ENCODE assay signal across 33 cellular contexts in genomic region chr9:80501635-80502034, GRCh38.
DNase-seq lines count a peak whose midpoint lies in the region; ATAC-seq, FAIRE-seq and TF ChIP-seq lines count a peak whose summit lies in the region.
"Had no signal": no experiment of that assay in that cellular context is flagged by ENCODE, and none has a peak within 500 bp of the region (broad histone marks: within the 10 kb centered on the region; RNA-seq: fewer than 3 reads in every experiment).

No MANE protein-coding gene starts in this region.

- no peak overlapping the region for H3K4me3 Mint-ChIP-seq in activated CD8-positive, alpha-beta T cell treated with anti-CD3 and anti-CD28 coated beads for 36 hours
- H3K4me3 Mint-ChIP-seq: activated CD4-positive, alpha-beta T cell treated with anti-CD3 and anti-CD28 coated beads, Interleukin-2, amount 10 ng/mL, durations not matched to agents 7 days and 5 days; activated naive CD8-positive, alpha-beta T cell; B cell; IgD-negative memory B cell; immature natural killer cell; naive B cell; T-helper 2 cell treated with Interferon-gamma antibody and Interleukin-4, amounts not matched to agents 5 μg/mL and 100 μg/mL, for 36 hours; type B pancreatic cell had no signal

- H3K4me2 ChIP-seq in HepG2 (ENCODE audit: low read depth, low read length), result no peak overlapping the region
- H3K4me2 ChIP-seq: hepatocyte, SK-N-SH had no signal

- CTCF ChIA-PET in HepG2 (lab: Yijun Ruan, JAX; ENCODE audit: low intra/inter-chr PET ratio, low total read pairs), result no interaction called here
- CTCF ChIA-PET in activated CD8-positive, alpha-beta T cell treated with anti-CD3 and anti-CD28 coated beads for 36 hours (lab: Charles Lee), result no interaction called here

- H2AFZ ChIP-seq in HepG2 (ENCODE audit: low read length), result peak overlapping the region; percentile 27
- H2AFZ ChIP-seq: GM23248, hepatocyte had no signal

- intact Hi-C loops in HepG2 (cut with micrococcal nuclease; ENCODE audit: unreplicated experiment) (no loop called here), right lobe of liver (cut with DNase I) (no loop called here)
- intact Hi-C loops in activated CD8-positive, alpha-beta T cell treated with anti-CD3 and anti-CD28 coated beads for 36 hours (cut with micrococcal nuclease), result no loop called here

- H3K79me2 ChIP-seq in HepG2 (ENCODE audit: insufficient read depth, low read length), result no peaks in the 10 kb centered on the region
- H3K79me2 ChIP-seq: hepatocyte had no signal

- TF ChIP-seq RAD21 in HepG2 (CRISPR knock-in tag; IDR thresholded peaks at IDR 0.05), result no peak

- H3K9me3 Mint-ChIP-seq in activated CD8-positive, alpha-beta T cell treated with anti-CD3 and anti-CD28 coated beads for 36 hours, result no peaks in the 10 kb centered on the region
- H3K9me3 Mint-ChIP-seq: activated CD4-positive, alpha-beta T cell treated with anti-CD3 and anti-CD28 coated beads, Interleukin-2, amount 10 ng/mL, durations not matched to agents 7 days and 5 days; IgD-negative memory B cell; type B pancreatic cell had no signal

- POLR2A ChIA-PET in HepG2 (lab: Yijun Ruan, JAX), result no interaction called here
- POLR2A ChIA-PET in activated CD8-positive, alpha-beta T cell treated with anti-CD3 and anti-CD28 coated beads for 36 hours (lab: Charles Lee), result no interaction called here

- no peak overlapping the region for H3K27ac Mint-ChIP-seq in activated CD8-positive, alpha-beta T cell treated with anti-CD3 and anti-CD28 coated beads for 36 hours
- H3K27ac Mint-ChIP-seq: activated CD4-positive, alpha-beta T cell treated with anti-CD3 and anti-CD28 coated beads, Interleukin-2, amount 10 ng/mL, durations not matched to agents 7 days and 5 days; activated naive CD8-positive, alpha-beta T cell; activated T-helper 2 cell treated with anti-CD3 and anti-CD28 coated beads, Interferon-gamma antibody, Interleukin-2, Interleukin-4, amounts not matched to agents 10 μg/mL and 5 μg/mL and 100 μg/mL, durations not matched to agents 14 hours and 24 hours and 36 hours; B cell; IgD-negative memory B cell; immature natural killer cell; naive B cell; T-helper 2 cell treated with Interferon-gamma antibody and Interleukin-4, amounts not matched to agents 5 μg/mL and 100 μg/mL, for 36 hours; type B pancreatic cell had no signal

- 67% methylated on average over 3 of the region's 3 CpGs for WGBS in HepG2 (ENCODE audit: low lambda C conversion rate)
- WGBS in right lobe of liver (ENCODE audit: insufficient coverage, low coverage, low lambda C conversion rate, missing lambda C conversion rate), result 52% methylated on average over 3 of the region's 3 CpGs

- no peak for FAIRE-seq in HepG2 (lab: Jason Lieb, UNC)

- ATAC-seq in HepG2, result no peak
- ATAC-seq in right lobe of liver, result no peak
- ATAC-seq in activated CD8-positive, alpha-beta T cell treated with anti-CD3 and anti-CD28 coated beads for 36 hours, result no peak

- no TSS peak for BruUV-seq in HepG2 (replicated peaks; lab: Mats Ljungman, UMichigan)

- H3K36me3 Mint-ChIP-seq in activated CD8-positive, alpha-beta T cell treated with anti-CD3 and anti-CD28 coated beads for 36 hours (ENCODE audit: low read depth), result no peaks in the 10 kb centered on the region
- H3K36me3 Mint-ChIP-seq: activated naive CD8-positive, alpha-beta T cell; immature natural killer cell; type B pancreatic cell had no signal

- TF ChIP-seq POLR2A in HepG2 (IDR thresholded peaks at IDR 0.05; ENCODE audit: insufficient read depth in 1 of 2, low read depth in 2 of 2, low read length in 2 of 2) (no peak), right lobe of liver (IDR thresholded peaks at IDR 0.05) (no peak)

- DNase-seq in HepG2 (ENCODE audit: low spot score) (no peak), right lobe of liver (no peak), choroid plexus epithelial cell (ENCODE audit: low read depth) (peak; percentile 71), iris pigment epithelial cell (ENCODE audit: low read depth) (peak; percentile 73), SJCRH30 (no peak)
- DNase-seq in activated CD4-positive, alpha-beta T cell treated with anti-CD3 and anti-CD28 coated beads, Interleukin-2, amount 50 U/mL, for 48 hours, result no peak
- DNase-seq in activated CD8-positive, alpha-beta T cell treated with anti-CD3 and anti-CD28 coated beads for 36 hours, result no peak
- no peak for DNase-seq in activated T-cell treated with anti-CD3 and anti-CD28 coated beads, Interleukin-2, amount 50 U/mL, for 1 hour
- DNase-seq: 8988T; activated CD4-positive, alpha-beta T cell treated with anti-CD3 and anti-CD28 coated beads, Interleukin-2, amount 10 ng/mL, durations not matched to agents 7 days and 5 days; activated CD8-positive, alpha-beta memory T cell treated with anti-CD3 and anti-CD28 coated beads, Interleukin-2, amount 50 U/mL, for 4 hours; DMS79; effector memory CD4-positive, alpha-beta T cell; GM23248; immature natural killer cell; naive B cell; NCI-H1436 treated with DMSO at 0.1 percent for 48 hours; NCI-H526 treated with DMSO at 0.1 percent for 48 hours; retina; SK-N-SH; stimulated activated CD4-positive, alpha-beta T cell treated with anti-CD3 and anti-CD28 coated beads, Interleukin-12 subunit alpha, Interleukin-12 subunit beta, amount 100 ng/mL, for 4 hours; stomach had no signal

- no peaks in the 10 kb centered on the region for H3K36me3 ChIP-seq in HepG2 (replicated peaks in 1 of 2; ENCODE audit: control insufficient read depth in 1 of 2, insufficient read depth in 2 of 2, low read length in 2 of 2)
- H3K36me3 ChIP-seq in right lobe of liver, result no peaks in the 10 kb centered on the region
- H3K36me3 ChIP-seq in SJCRH30, result no peaks in the 10 kb centered on the region
- H3K36me3 ChIP-seq: stomach had no signal

- H4K20me1 ChIP-seq in HepG2 (ENCODE audit: insufficient read depth, low read length), result no peaks in the 10 kb centered on the region

- H3K4me1 Mint-ChIP-seq in activated CD8-positive, alpha-beta T cell treated with anti-CD3 and anti-CD28 coated beads for 36 hours (ENCODE audit: low read depth), result no peaks in the 10 kb centered on the region
- H3K4me1 Mint-ChIP-seq: activated CD4-positive, alpha-beta T cell treated with anti-CD3 and anti-CD28 coated beads, Interleukin-2, amount 10 ng/mL, durations not matched to agents 7 days and 5 days; B cell; immature natural killer cell had no signal

- H3K9me3 ChIP-seq in HepG2 (ENCODE audit: low read length) (peaks cover 24% of the 10 kb centered on the region), right lobe of liver (no peaks in the 10 kb centered on the region), SJCRH30 (replicated peaks) (no peaks in the 10 kb centered on the region; the same call in 1 of the 2 replicates)
- H3K9me3 ChIP-seq: SK-N-SH, stomach had no signal

- TF ChIP-seq CTCF in HepG2 (CRISPR knock-in tag; IDR thresholded peaks at IDR 0.05) (no peak), right lobe of liver (IDR thresholded peaks at IDR 0.05) (no peak), choroid plexus epithelial cell (conservative IDR thresholded peaks at IDR 0.05; ENCODE audit: low read depth, low read length) (no peak)
- no peak for TF ChIP-seq CTCF in activated CD8-positive, alpha-beta T cell treated with anti-CD3 and anti-CD28 coated beads for 36 hours (IDR thresholded peaks at IDR 0.05)

- H3K4me3 ChIP-seq in HepG2 (replicated peaks in 1 of 3; ENCODE audit: insufficient read depth in 1 of 3, low read depth in 2 of 3, low read length in 3 of 3) (no peak overlapping the region), right lobe of liver (no peak overlapping the region), choroid plexus epithelial cell (ENCODE audit: low read depth, low read length) (no peak overlapping the region), SJCRH30 (no peak overlapping the region)
- H3K4me3 ChIP-seq: GM23248, hepatocyte, lung, stomach had no signal

- H3K9ac ChIP-seq in HepG2 (ENCODE audit: insufficient read depth, low read depth, low read length), result no peak overlapping the region
- H3K9ac ChIP-seq: GM23248, SK-N-SH had no signal

- TF ChIP-seq EP300 in HepG2 (IDR thresholded peaks at IDR 0.05; ENCODE audit: low read depth in 2 of 2, low read length in 2 of 2) (no peak), HepG2 (CRISPR knock-in tag; IDR thresholded peaks at IDR 0.05; ENCODE audit: borderline replicate concordance) (no peak)

- in situ Hi-C loops in HepG2 (cut with HindIII; ENCODE audit: extremely low pct_ligation_motif_present, low pct_unique_long_range_greater_than_20kb), result no loop called here

- H3K27me3 Mint-ChIP-seq in activated CD8-positive, alpha-beta T cell treated with anti-CD3 and anti-CD28 coated beads for 36 hours, result no peaks in the 10 kb centered on the region
- H3K27me3 Mint-ChIP-seq: activated CD4-positive, alpha-beta T cell treated with anti-CD3 and anti-CD28 coated beads, Interleukin-2, amount 10 ng/mL, durations not matched to agents 7 days and 5 days; activated naive CD8-positive, alpha-beta T cell; B cell; IgD-negative memory B cell; type B pancreatic cell had no signal

- no peaks in the 10 kb centered on the region for H3K27me3 ChIP-seq in HepG2 (ENCODE audit: control insufficient read depth in 1 of 2, insufficient read depth in 2 of 2, low read length in 2 of 2)
- H3K27me3 ChIP-seq in right lobe of liver, result no peaks in the 10 kb centered on the region
- H3K27me3 ChIP-seq in SJCRH30, result no peaks in the 10 kb centered on the region
- H3K27me3 ChIP-seq: hepatocyte, stomach had no signal

- H3K4me1 ChIP-seq in HepG2 (ENCODE audit: insufficient read depth, low read length), result no peaks in the 10 kb centered on the region
- H3K4me1 ChIP-seq in right lobe of liver, result no peaks in the 10 kb centered on the region
- peaks cover 14% of the 10 kb centered on the region for H3K4me1 ChIP-seq in SJCRH30

- H3K27ac ChIP-seq in HepG2 (ENCODE audit: extremely low read length, insufficient read depth, low read length) (no peak overlapping the region), right lobe of liver (no peak overlapping the region), SJCRH30 (no peak overlapping the region)
- H3K27ac ChIP-seq: GM23248, hepatocyte, HL-60, RWPE1, stomach, VCaP had no signal

TF ChIP-seq in HepG2, 621 proteins besides CTCF, POLR2A, EP300 and RAD21 (continues in another document):
- TF ChIP-seq ZNF891 (CRISPR knock-in tag; IDR thresholded peaks at IDR 0.05) (no peak), ZNF740 (CRISPR knock-in tag; IDR thresholded peaks at IDR 0.05) (no peak), CREB3 (CRISPR knock-in tag; IDR thresholded peaks at IDR 0.05) (no peak)

Comparison
In these comparisons a context has a peak if more than half of its experiments do, and no peak if none do; other contexts are left out.
1. DNase-seq: peak in choroid plexus epithelial cell (single experiment) and iris pigment epithelial cell (single experiment); none in HepG2 (single experiment), right lobe of liver (0 of 3), activated CD4-positive, alpha-beta T cell treated with anti-CD3 and anti-CD28 coated beads, Interleukin-2, amount 50 U/mL, for 48 hours (0 of 2), SJCRH30 (0 of 2), activated CD8-positive, alpha-beta T cell treated with anti-CD3 and anti-CD28 coated beads for 36 hours (single experiment) and activated T-cell treated with anti-CD3 and anti-CD28 coated beads, Interleukin-2, amount 50 U/mL, for 1 hour (single experiment).